Comparison of ENCODE assay signal across 4 cellular contexts in genomic region chr5:13382232-13382631, GRCh38.
"Had no signal": no experiment of that assay in that cellular context is flagged by ENCODE, and none has a peak within 500 bp of the region (broad histone marks: within the 10 kb centered on the region; RNA-seq: fewer than 3 reads in every experiment).

No MANE protein-coding gene starts in this region.

- DNase-seq: IMR-90 had no signal

- H3K27ac ChIP-seq: HL-60 had no signal

- FAIRE-seq: HepG2, K562 had no signal

- ATAC-seq: HepG2, K562 had no signal

- H3K4me3 ChIP-seq: K562 had no signal
